8 cellular contexts compared by ENCODE assay signal in the genomic region with DNA sequence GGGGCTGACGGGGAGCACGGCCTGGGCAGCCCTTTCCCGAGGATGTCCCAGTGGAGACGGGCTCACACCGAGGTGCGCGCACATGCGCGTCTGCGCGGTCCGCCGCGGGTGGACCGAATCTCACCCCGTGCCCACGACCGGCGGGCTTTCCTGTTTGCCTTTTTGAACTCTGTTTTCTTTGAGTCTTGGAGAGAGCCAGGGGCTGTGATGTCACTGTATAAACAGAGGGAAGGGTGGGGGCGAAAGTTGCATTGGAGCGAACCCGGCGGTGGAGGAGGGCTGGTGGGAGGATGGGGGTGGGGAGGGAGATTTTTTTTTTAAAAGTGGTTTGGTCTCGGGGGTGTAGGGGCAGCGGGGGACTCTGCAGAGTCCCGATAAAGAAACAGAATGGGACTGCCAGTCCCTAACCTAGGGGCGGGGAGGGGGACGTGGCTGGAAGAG.
DNase-seq lines count a peak whose midpoint lies in the region; ATAC-seq, FAIRE-seq and TF ChIP-seq lines count a peak whose summit lies in the region.

No MANE protein-coding gene starts in this region.

- WGBS in K562 (ENCODE audit: insufficient coverage, low coverage, missing lambda C conversion rate) = 3% methylated on average over 24 of the region's 28 CpGs

- H3K27ac ChIP-seq in HCT116 (ENCODE audit: low read depth, low read length) (no peak overlapping the region), K562 (ENCODE audit: extremely low read depth, low read depth, low read length) (peak overlapping the region; percentile 72), substantia nigra (ENCODE audit: low read depth, low read length, poor library complexity, severe bottlenecking) (no peak overlapping the region), caudate nucleus (ENCODE audit: low read depth, low read length) (no peak overlapping the region)

- H3K27ac Mint-ChIP-seq in activated T-helper 2 cell treated with anti-CD3 and anti-CD28 coated beads, Interferon-gamma antibody, Interleukin-2, Interleukin-4, amounts not matched to agents 10 μg/mL and 5 μg/mL and 100 μg/mL, durations not matched to agents 14 hours and 24 hours and 36 hours = no peak overlapping the region

- in situ Hi-C loops in K562 (cut with MboI) = loop anchor here (25.0 kb wide), 1 partner anchor 647 kb away; no protein-coding TSS in a partner anchor

- RAD21 ChIA-PET in HCT116 (lab: Charles Lee; ENCODE audit: low non-redundant PET in 1 of 2, low total read pairs in 2 of 2, uncharacterized antibody in 2 of 2, unreplicated experiment in 2 of 2) = interaction anchor here in 1 of 2 experiments (0.7 kb wide), 1 partner anchor 573 kb away, joined by 3 read pairs; no protein-coding TSS in a partner anchor

- POLR2A ChIA-PET in HCT116 (lab: Charles Lee) = no interaction called here
- POLR2A ChIA-PET in K562 (lab: Yijun Ruan, JAX) = no interaction called here

- H3K9me2 ChIP-seq in HCT116 (ENCODE audit: insufficient read depth) = no peaks in the 10 kb centered on the region

- DNase-seq in HCT116 (ENCODE audit: low read depth, low spot score) (no peak), K562 (ENCODE audit: extremely low read depth in 1 of 4, low spot score in 3 of 4) (peak; percentile 80 to 85 (median 82)), iPS-NIHi7 (ENCODE audit: extremely low spot score) (peak; percentile 45), DMS153 treated with DMSO at 0.1 percent for 48 hours (lab: John Stamatoyannopoulos, UW; ENCODE audit: unreplicated experiment) (no peak), substantia nigra (lab: John Stamatoyannopoulos, UW) (no peak), caudate nucleus (lab: John Stamatoyannopoulos, UW) (no peak)
- DNase-seq in activated T-helper 2 cell treated with anti-CD3 and anti-CD28 coated beads, Interferon-gamma antibody, Interleukin-2, Interleukin-4, amounts not matched to agents 10 μg/mL and 5 μg/mL and 100 μg/mL, durations not matched to agents 14 hours and 24 hours and 36 hours (ENCODE audit: low spot score) = no peak

- no peaks in the 10 kb centered on the region for H3K36me3 Mint-ChIP-seq in activated T-helper 2 cell treated with anti-CD3 and anti-CD28 coated beads, Interferon-gamma antibody, Interleukin-2, Interleukin-4, amounts not matched to agents 10 μg/mL and 5 μg/mL and 100 μg/mL, durations not matched to agents 14 hours and 24 hours and 36 hours (ENCODE audit: low read depth)

- peaks cover 4% of the 10 kb centered on the region for H3K4me1 Mint-ChIP-seq in activated T-helper 2 cell treated with anti-CD3 and anti-CD28 coated beads, Interferon-gamma antibody, Interleukin-2, Interleukin-4, amounts not matched to agents 10 μg/mL and 5 μg/mL and 100 μg/mL, durations not matched to agents 14 hours and 24 hours and 36 hours (ENCODE audit: low read depth)

- no peaks in the 10 kb centered on the region for H3K9me3 Mint-ChIP-seq in activated T-helper 2 cell treated with anti-CD3 and anti-CD28 coated beads, Interferon-gamma antibody, Interleukin-2, Interleukin-4, amounts not matched to agents 10 μg/mL and 5 μg/mL and 100 μg/mL, durations not matched to agents 14 hours and 24 hours and 36 hours

- peak; percentile 15; the same call in 1 of the 2 replicates for TF ChIP-seq EP300 in K562 (IDR thresholded peaks at IDR 0.05; ENCODE audit: low read length)

- TF ChIP-seq RAD21 in HCT116 (IDR thresholded peaks at IDR 0.05; ENCODE audit: low read depth) (no peak), K562 (CRISPR knock-in tag; conservative IDR thresholded peaks at IDR 0.05 in 1 of 2, IDR thresholded peaks at IDR 0.05 in 1 of 2) (peak in 1 of 2 experiments; percentile 4; a peak in 1 of 4 replicates)

- peak; percentile 67 for FAIRE-seq in K562 (lab: Jason Lieb, UNC)

- ATAC-seq in HCT116 = peak; percentile 37
- peak; percentile 71 for ATAC-seq in K562

- H3K9me3 ChIP-seq in HCT116 (ENCODE audit: control insufficient read depth in 1 of 2, insufficient read depth in 1 of 2, low read depth in 1 of 2, low read length in 2 of 2) (no peaks in the 10 kb centered on the region), K562 (replicated peaks; ENCODE audit: control insufficient read depth, insufficient read depth, low read depth, low read length) (no peaks in the 10 kb centered on the region), skeletal muscle satellite cell (replicated peaks; ENCODE audit: low read length) (no peaks in the 10 kb centered on the region)

- CTCF ChIA-PET in HCT116 (lab: Charles Lee) (interaction anchor here (1.5 kb wide), 1 partner anchor 180 kb away, joined by 4 read pairs; no protein-coding TSS in a partner anchor), K562 (lab: Yijun Ruan, JAX; ENCODE audit: low intra/inter-chr PET ratio) (no interaction called here)

- peak overlapping the region; percentile 96 for H2AFZ ChIP-seq in HCT116 (ENCODE audit: low read depth, low read length, poor library complexity, severe bottlenecking)
- H2AFZ ChIP-seq in K562 (ENCODE audit: low read depth, low read length) = peak overlapping the region; percentile 80

- H3K9me1 ChIP-seq in K562 (ENCODE audit: control insufficient read depth, insufficient read depth, low read length) = no peaks in the 10 kb centered on the region

- H3K9ac ChIP-seq in HCT116 (ENCODE audit: low read length) = peak overlapping the region; percentile 38
- peak overlapping the region; percentile 66 to 89 for H3K9ac ChIP-seq in K562 (ENCODE audit: insufficient read depth in 1 of 2, low read depth in 2 of 2, low read length in 2 of 2)
- no peak overlapping the region for H3K9ac ChIP-seq in skeletal muscle satellite cell (ENCODE audit: low read depth, low read length)

- H3K27me3 ChIP-seq in HCT116 (ENCODE audit: insufficient read depth, low read length) = no peaks in the 10 kb centered on the region
- H3K27me3 ChIP-seq in K562 (ENCODE audit: control insufficient read depth in 2 of 2, insufficient read depth in 2 of 2, low read length in 2 of 2) = no peaks in the 10 kb centered on the region; a peak in 1 of 5 replicates
- H3K27me3 ChIP-seq in skeletal muscle satellite cell (ENCODE audit: control insufficient read depth, insufficient read depth, low read length) = peaks cover 18% of the 10 kb centered on the region

- H3K4me1 ChIP-seq in HCT116 (ENCODE audit: control insufficient read depth in 1 of 2, insufficient read depth in 2 of 2, low read length in 2 of 2) = peaks cover 4 to 22% of the 10 kb centered on the region in 2 experiments; a peak in 3 of 4 replicates
- H3K4me1 ChIP-seq in K562 (replicated peaks in 1 of 2; ENCODE audit: control insufficient read depth in 2 of 2, insufficient read depth in 2 of 2, low read length in 2 of 2) = peaks cover 20 to 29% of the 10 kb centered on the region in 2 experiments
- peaks cover 6% of the 10 kb centered on the region for H3K4me1 ChIP-seq in skeletal muscle satellite cell (ENCODE audit: control insufficient read depth, insufficient read depth, low read length)

- H3K36me3 ChIP-seq in HCT116 (ENCODE audit: control insufficient read depth in 1 of 2, insufficient read depth in 2 of 2, low read length in 2 of 2) (no peaks in the 10 kb centered on the region), K562 (ENCODE audit: control insufficient read depth, insufficient read depth, low read length) (no peaks in the 10 kb centered on the region), skeletal muscle satellite cell (ENCODE audit: insufficient read depth, low read length) (no peaks in the 10 kb centered on the region)

- H3K4me3 Mint-ChIP-seq in activated T-helper 2 cell treated with anti-CD3 and anti-CD28 coated beads, Interferon-gamma antibody, Interleukin-2, Interleukin-4, amounts not matched to agents 10 μg/mL and 5 μg/mL and 100 μg/mL, durations not matched to agents 14 hours and 24 hours and 36 hours (ENCODE audit: low read depth) = no peak overlapping the region

- H4K20me1 ChIP-seq in HCT116 (ENCODE audit: insufficient read depth) (no peaks in the 10 kb centered on the region), K562 (replicated peaks; ENCODE audit: control insufficient read depth, insufficient read depth, low read length) (no peaks in the 10 kb centered on the region)

- peak overlapping the region; percentile 98 for H3K4me2 ChIP-seq in HCT116 (ENCODE audit: low read length)
- H3K4me2 ChIP-seq in K562 (ENCODE audit: insufficient read depth, low read length) = peak overlapping the region; percentile 81
- H3K4me2 ChIP-seq in skeletal muscle satellite cell (ENCODE audit: low read length) = peak overlapping the region; percentile 96

- H3K4me3 ChIP-seq in HCT116 (replicated peaks in 1 of 2; ENCODE audit: low read depth in 1 of 2, low read length in 2 of 2) = peak overlapping the region; percentile 54 to 73
- H3K4me3 ChIP-seq in K562 = peak overlapping the region; percentile 58
- H3K4me3 ChIP-seq in skeletal muscle satellite cell (ENCODE audit: low read length) = peak overlapping the region; percentile 71

- peaks cover 38% of the 10 kb centered on the region for H3K27me3 Mint-ChIP-seq in activated T-helper 2 cell treated with anti-CD3 and anti-CD28 coated beads, Interferon-gamma antibody, Interleukin-2, Interleukin-4, amounts not matched to agents 10 μg/mL and 5 μg/mL and 100 μg/mL, durations not matched to agents 14 hours and 24 hours and 36 hours (ENCODE audit: low read depth)

- no TSS peak for BruUV-seq in HCT116 (replicated peaks; lab: Mats Ljungman, UMichigan)
- no TSS peak for BruUV-seq in K562 (replicated peaks; lab: Mats Ljungman, UMichigan)

- no peaks in the 10 kb centered on the region for H3K79me2 ChIP-seq in HCT116 (ENCODE audit: insufficient read depth, low read length)
- H3K79me2 ChIP-seq in K562 (ENCODE audit: control insufficient read depth, insufficient read depth, low read length) = no peaks in the 10 kb centered on the region

- TF ChIP-seq POLR2A in HCT116 (IDR thresholded peaks at IDR 0.05; ENCODE audit: borderline replicate concordance, extremely low read depth, insufficient read depth, insufficient read length) (no peak), K562 (conservative IDR thresholded peaks at IDR 0.05) (no peak)

- intact Hi-C loops in HCT116 (cut with micrococcal nuclease) = no loop called here
- intact Hi-C loops in K562 (cut with micrococcal nuclease) = loop anchor here (5.0 to 10.0 kb wide), 3 partner anchors 92 to 144 kb away; a partner anchor contains a TSS
- intact Hi-C loops in activated T-helper 2 cell treated with anti-CD3 and anti-CD28 coated beads, Interferon-gamma antibody, Interleukin-2, Interleukin-4, amounts not matched to agents 10 μg/mL and 5 μg/mL and 100 μg/mL, durations not matched to agents 14 hours and 24 hours and 36 hours (cut with micrococcal nuclease) = no loop called here

- TF ChIP-seq CTCF in HCT116 (IDR thresholded peaks at IDR 0.05 in 2 of 3, conservative IDR thresholded peaks at IDR 0.05 in 1 of 3; ENCODE audit: borderline replicate concordance in 1 of 3, insufficient read depth in 1 of 3, low read depth in 2 of 3, low read length in 2 of 3) (no peak), K562 (IDR thresholded peaks at IDR 0.05 in 2 of 3, conservative IDR thresholded peaks at IDR 0.05 in 1 of 3; ENCODE audit: insufficient read depth in 2 of 3, low read depth in 1 of 3, low read length in 3 of 3) (no peak)

TF ChIP-seq in HCT116, 20 proteins besides CTCF, POLR2A, EP300 and RAD21 (continues in another document):
- TF ChIP-seq YY1 (IDR thresholded peaks at IDR 0.05; ENCODE audit: extremely low read depth, insufficient replicate concordance, low read depth, low read length) = no peak

Comparison
In these comparisons a context has a peak if more than half of its experiments do, and no peak if none do; other contexts are left out.
1. DNase-seq: peak in K562 (4 of 4) and iPS-NIHi7 (single experiment); none in HCT116 (single experiment), activated T-helper 2 cell treated with anti-CD3 and anti-CD28 coated beads, Interferon-gamma antibody, Interleukin-2, Interleukin-4, amounts not matched to agents 10 μg/mL and 5 μg/mL and 100 μg/mL, durations not matched to agents 14 hours and 24 hours and 36 hours (single experiment), DMS153 treated with DMSO at 0.1 percent for 48 hours (single experiment), substantia nigra (0 of 49) and caudate nucleus (0 of 61).
2. Peak in every context shown above with its lines, with median percentiles within 50 percentile points of each other: H3K4me2 ChIP-seq and H3K4me3 ChIP-seq.